ENCODE assay signal across 34 cellular contexts in the genomic region with DNA sequence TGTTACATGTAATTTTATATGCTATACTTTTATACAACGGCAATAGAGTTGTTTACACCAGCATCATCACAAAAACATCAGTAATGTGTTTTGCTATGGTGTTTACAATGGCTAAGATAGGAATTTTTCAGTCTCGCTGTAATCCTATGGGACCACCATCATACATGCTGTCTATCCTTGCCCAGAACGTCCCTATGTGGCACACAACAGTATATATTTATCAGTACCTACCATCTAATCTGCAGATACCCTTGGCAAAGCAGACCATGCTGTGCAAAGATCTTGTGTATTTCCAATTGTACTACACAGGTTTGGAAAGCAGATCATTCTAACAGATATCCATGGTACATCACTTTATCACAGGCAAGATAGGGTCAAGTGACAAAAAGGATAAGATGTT.
"Had no signal": no experiment of that assay in that cellular context is flagged by ENCODE, and none has a peak within 500 bp of the region (broad histone marks: within the 10 kb centered on the region; RNA-seq: fewer than 3 reads in every experiment).

No MANE protein-coding gene starts in this region.

- DNase-seq: Karpas-422, Kasumi-1, MG63, MM.1S, MV-4-11, NCI-H1048, NCI-H1092, NCI-H1092 treated with DMSO at 0.1 percent for 48 hours, NCI-H1105, NCI-H1105 treated with DMSO at 0.1 percent for 48 hours, NCI-H1417, NCI-H1417 treated with DMSO at 0.1 percent for 48 hours, NCI-H1436, NCI-H1436 treated with DMSO at 0.1 percent for 48 hours, NCI-H146, NCI-H1694, NCI-H1694 treated with DMSO at 0.1 percent for 48 hours, NCI-H187, NCI-H187 treated with DMSO at 0.1 percent for 48 hours, NCI-H1930, NCI-H2029, NCI-H2029 treated with DMSO at 0.1 percent for 48 hours, NCI-H2081, NCI-H2081 treated with DMSO at 0.1 percent for 48 hours, NCI-H2107, NCI-H2171, NCI-H2171 treated with DMSO at 0.1 percent for 48 hours, NCI-H2227 treated with DMSO at 0.1 percent for 48 hours, NCI-H226, NCI-H345, NCI-H446, NCI-H446 treated with DMSO at 0.1 percent for 48 hours, NCI-H510A had no signal

- H3K4me2 ChIP-seq: KMS-11 had no signal

- H3K27ac ChIP-seq: KMS-11 had no signal

- H3K4me3 ChIP-seq: MG63 had no signal

- H3K9ac ChIP-seq: KMS-11 had no signal

- H3K9me3 ChIP-seq: MG63 had no signal

- H3K27me3 ChIP-seq: MG63 had no signal
